8 cellular contexts compared by ENCODE assay signal in genomic region chr5:87266914-87267573, GRCh38. TPM values are rescaled to one million over a fixed set of nuclear protein-coding genes. Genes with fewer than 3 reads are reported as not detected.
DNase-seq lines count a peak whose midpoint lies in the region; ATAC-seq and TF ChIP-seq lines count a peak whose summit lies in the region.

No MANE protein-coding gene starts in this region.

- H3K4me3 ChIP-seq in SK-N-MC (peak overlapping the region; percentile 88), retinal pigment epithelial cell (ENCODE audit: low read length) (peak overlapping the region; percentile 85)

- peaks cover 27% of the 10 kb centered on the region for H3K4me1 Mint-ChIP-seq in activated CD4-positive, alpha-beta T cell treated with anti-CD3 and anti-CD28 coated beads, Interleukin-2, amount 10 ng/mL, durations not matched to agents 24 days and 14 days

- peak; percentile 21 for ATAC-seq in HG02852 (IDR thresholded peaks at IDR 0.05; ENCODE audit: unreplicated experiment)

- intact Hi-C loops in activated CD4-positive, alpha-beta T cell treated with anti-CD3 and anti-CD28 coated beads, Interleukin-2, amount 10 ng/mL, durations not matched to agents 24 days and 14 days (cut with micrococcal nuclease) = loop anchor here (1.0 to 5.0 kb wide), 4 partner anchors 72 to 648 kb away; partner anchors contain the start of gene CCNH

- H3K36me3 Mint-ChIP-seq in activated CD4-positive, alpha-beta T cell treated with anti-CD3 and anti-CD28 coated beads, Interleukin-2, amount 10 ng/mL, durations not matched to agents 24 days and 14 days (ENCODE audit: low read depth) = peaks cover 8% of the 10 kb centered on the region

- no peaks in the 10 kb centered on the region for H3K9me3 ChIP-seq in SK-N-MC (ENCODE audit: low read depth, low read length)

- no peak for TF ChIP-seq CTCF in retinal pigment epithelial cell (conservative IDR thresholded peaks at IDR 0.05; ENCODE audit: low read depth, low read length)

- DNase-seq in activated CD4-positive, alpha-beta T cell treated with anti-CD3 and anti-CD28 coated beads, Interleukin-2, amount 10 ng/mL, durations not matched to agents 24 days and 14 days = no peak
- DNase-seq in activated CD4-positive, alpha-beta T cell treated with anti-CD3 and anti-CD28 coated beads for 48 hours = no peak
- DNase-seq in SK-N-MC (ENCODE audit: low read depth, low spot score) (no peak), fibroblast of the conjunctiva (ENCODE audit: low read depth) (peak; percentile 12), retinal pigment epithelial cell (ENCODE audit: low read depth) (no peak), NCI-H2029 treated with DMSO at 0.1 percent for 48 hours (lab: John Stamatoyannopoulos, UW) (no peak), DMS79 (lab: John Stamatoyannopoulos, UW) (no peak)

- H3K9me3 Mint-ChIP-seq in activated CD4-positive, alpha-beta T cell treated with anti-CD3 and anti-CD28 coated beads, Interleukin-2, amount 10 ng/mL, durations not matched to agents 24 days and 14 days = no peaks in the 10 kb centered on the region

- H3K4me3 Mint-ChIP-seq in activated CD4-positive, alpha-beta T cell treated with anti-CD3 and anti-CD28 coated beads, Interleukin-2, amount 10 ng/mL, durations not matched to agents 24 days and 14 days = peak overlapping the region; percentile 96

- peaks cover 5% of the 10 kb centered on the region for H3K27me3 Mint-ChIP-seq in activated CD4-positive, alpha-beta T cell treated with anti-CD3 and anti-CD28 coated beads, Interleukin-2, amount 10 ng/mL, durations not matched to agents 24 days and 14 days

- H3K27ac Mint-ChIP-seq in activated CD4-positive, alpha-beta T cell treated with anti-CD3 and anti-CD28 coated beads, Interleukin-2, amount 10 ng/mL, durations not matched to agents 24 days and 14 days = peak overlapping the region; percentile 99

- H3K9ac ChIP-seq in SK-N-MC (ENCODE audit: insufficient read length) = peak overlapping the region; percentile 86

- peak overlapping the region; percentile 60; the same call in 1 of the 2 replicates for H3K27ac ChIP-seq in SK-N-MC

- H3K36me3 ChIP-seq in SK-N-MC (ENCODE audit: insufficient read depth, low read length) = no peaks in the 10 kb centered on the region; the same call in 1 of the 2 replicates

RNA-seq across cellular contexts. Expression of gene RASA1, which starts 0.6 kb away (rescaled TPM):
- total RNA-seq in activated CD4-positive, alpha-beta T cell treated with anti-CD3 and anti-CD28 coated beads, Interleukin-2, amount 10 ng/mL, durations not matched to agents 24 days and 14 days = 20.6 and 21.2 TPM in 2 replicates
